In the genomic region with DNA sequence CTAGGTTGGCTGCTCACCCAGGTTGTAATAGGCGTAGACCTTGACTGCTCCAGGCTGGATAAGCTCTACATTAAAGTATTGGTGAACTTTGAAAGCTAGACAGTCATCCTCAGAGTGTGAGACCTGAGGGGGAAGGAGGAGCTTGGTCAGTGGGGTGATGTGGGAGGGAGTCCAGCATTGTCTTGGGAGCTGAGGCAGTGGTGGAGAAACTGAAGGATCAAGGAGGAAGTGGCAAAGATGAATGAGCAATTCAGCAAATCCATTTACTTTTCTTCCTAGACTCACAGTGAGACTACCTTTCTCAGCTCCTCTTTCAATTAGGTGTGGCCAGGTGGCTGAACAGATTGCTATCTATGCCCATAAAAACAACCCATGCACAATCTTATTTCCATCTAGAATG, we compare ENCODE assay signal across 18 cellular contexts. TPM values are rescaled to one million over a fixed set of nuclear protein-coding genes. Genes with fewer than 3 reads are reported as not detected.
"Had no signal": no experiment of that assay in that cellular context is flagged by ENCODE, and none has a peak within 500 bp of the region (broad histone marks: within the 10 kb centered on the region; RNA-seq: fewer than 3 reads in every experiment).

No MANE protein-coding gene starts in this region.

- H3K27ac Mint-ChIP-seq: stimulated activated memory B cell treated with anti-CD40 and anti-IgM and Interleukin-4, amounts not matched to agents 10 μg/mL and 1 μg/mL and 100 μg/mL, for 72 hours; T-cell had no signal

- DNase-seq: activated CD4-positive, alpha-beta T cell treated with anti-CD3 and anti-CD28 coated beads for 48 hours; activated naive CD4-positive, alpha-beta T cell; activated T-cell treated with anti-CD3 and anti-CD28 coated beads, Interleukin-2, amount 50 U/mL, for 1 hour; body of pancreas; dorsolateral prefrontal cortex; hypothalamus; naive B cell; pancreas; substantia nigra; T-cell; transverse colon; WERI-Rb-1 had no signal

- ATAC-seq: body of pancreas; pancreas; stimulated activated memory B cell treated with anti-CD40 and anti-IgM and Interleukin-4, amounts not matched to agents 10 μg/mL and 1 μg/mL and 100 μg/mL, for 72 hours; T-cell had no signal

- H3K4me3 Mint-ChIP-seq: naive B cell; stimulated activated memory B cell treated with anti-CD40 and anti-IgM and Interleukin-4, amounts not matched to agents 10 μg/mL and 1 μg/mL and 100 μg/mL, for 72 hours; T-cell had no signal

- H3K9me3 Mint-ChIP-seq: T-cell had no signal

- H3K36me3 Mint-ChIP-seq: stimulated activated memory B cell treated with anti-CD40 and anti-IgM and Interleukin-4, amounts not matched to agents 10 μg/mL and 1 μg/mL and 100 μg/mL, for 72 hours; T-cell had no signal

- H3K4me3 ChIP-seq: body of pancreas, dorsolateral prefrontal cortex, esophagus muscularis mucosa, lung, pancreas, right atrium auricular region, smooth muscle cell, transverse colon had no signal

- H3K27me3 Mint-ChIP-seq: T-cell had no signal

RNA-seq across cellular contexts. Expression of gene TNFSF14, which starts 10.2 kb away (rescaled TPM):
- total RNA-seq: cerebellum, smooth muscle cell had no signal
